9 cellular contexts compared by ENCODE assay signal in the genomic region with DNA sequence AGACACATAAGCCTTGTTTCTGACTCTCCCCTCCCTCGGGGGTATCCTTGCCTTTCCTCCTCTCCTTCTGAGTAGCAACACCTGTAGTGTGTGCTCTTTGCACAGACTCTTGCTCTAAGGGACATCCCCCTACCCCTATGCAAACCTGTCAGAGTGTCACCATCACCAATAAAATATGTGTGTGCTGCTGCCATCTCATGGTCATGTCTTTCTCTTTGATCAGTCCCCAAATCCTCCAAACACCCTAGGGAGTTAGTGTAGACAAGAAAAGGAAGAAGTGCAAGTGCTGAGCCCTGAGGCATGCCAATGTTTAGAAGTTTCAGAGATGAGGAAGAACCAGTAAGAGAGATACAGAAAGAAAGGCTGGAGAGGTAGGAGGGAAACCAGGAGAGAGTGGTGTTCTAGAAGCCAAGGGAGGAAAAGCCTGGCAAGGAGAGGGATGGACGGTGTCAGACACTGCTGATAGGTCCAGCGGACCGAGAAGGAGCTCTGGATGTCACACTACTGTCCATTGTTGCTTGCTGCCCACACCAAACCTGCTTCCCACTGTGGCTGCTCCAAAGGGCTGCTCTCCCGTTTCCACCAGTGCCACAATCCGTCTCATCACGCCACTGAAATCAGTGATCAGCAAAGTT. TPM values are rescaled to one million over a fixed set of nuclear protein-coding genes. Genes with fewer than 3 reads are reported as not detected.
DNase-seq lines count a peak whose midpoint lies in the region; ATAC-seq and TF ChIP-seq lines count a peak whose summit lies in the region.
"Had no signal": no experiment of that assay in that cellular context is flagged by ENCODE, and none has a peak within 500 bp of the region (broad histone marks: within the 10 kb centered on the region; RNA-seq: fewer than 3 reads in every experiment).

No MANE protein-coding gene starts in this region.

- DNase-seq in GM12864 (ENCODE audit: low read depth) (no peak), left cardiac atrium (no peak), globus pallidus (ENCODE audit: low spot score) (no peak), omental fat pad (ENCODE audit: low spot score) (no peak)
- no peak for DNase-seq in stimulated activated naive CD4-positive, alpha-beta T cell (lab: John Stamatoyannopoulos, UW)
- DNase-seq in effector memory CD4-positive, alpha-beta T cell, result no peak

- H3K36me3 ChIP-seq in HEK293 (ENCODE audit: control insufficient read depth in 2 of 2, insufficient read depth in 1 of 2, low read length in 2 of 2) (peaks cover 3 to 12% of the 10 kb centered on the region in 2 experiments; a peak in 2 of 3 replicates), OCI-LY1 (ENCODE audit: insufficient read depth, low read length) (peaks cover 13% of the 10 kb centered on the region; the same call in 1 of the 2 replicates)
- peaks cover 10% of the 10 kb centered on the region for H3K36me3 ChIP-seq in effector memory CD4-positive, alpha-beta T cell (ENCODE audit: control insufficient read depth, insufficient read depth, low read length)

- no peaks in the 10 kb centered on the region for H3K27me3 ChIP-seq in OCI-LY1 (ENCODE audit: insufficient read depth, low read length)
- H3K27me3 ChIP-seq in effector memory CD4-positive, alpha-beta T cell (replicated peaks; ENCODE audit: control insufficient read depth, insufficient read depth, low read length, poor library complexity, severe bottlenecking), result no peaks in the 10 kb centered on the region

- H3K27ac ChIP-seq in HEK293 (ENCODE audit: extremely low read depth, low read depth, low read length), result no peak overlapping the region
- H3K27ac ChIP-seq in OCI-LY1 (ENCODE audit: low read depth, low read length, poor library complexity, severe bottlenecking), result no peak overlapping the region
- no peak overlapping the region for H3K27ac ChIP-seq in effector memory CD4-positive, alpha-beta T cell (ENCODE audit: insufficient read depth, low read length, poor library complexity, severe bottlenecking)
- H3K27ac ChIP-seq: SK-N-MC had no signal

- H3K4me3 ChIP-seq in GM12864 (ENCODE audit: low read depth, low read length) (no peak overlapping the region), HEK293 (ENCODE audit: low read depth, low read length) (no peak overlapping the region), OCI-LY1 (ENCODE audit: low read depth, low read length, poor library complexity, severe bottlenecking) (no peak overlapping the region)
- H3K4me3 ChIP-seq in effector memory CD4-positive, alpha-beta T cell (ENCODE audit: insufficient read depth, low read depth, low read length, poor library complexity, severe bottlenecking), result no peak overlapping the region
- H3K4me3 ChIP-seq: SK-N-MC had no signal

- no peaks in the 10 kb centered on the region for H3K79me2 ChIP-seq in OCI-LY1 (ENCODE audit: insufficient read depth, low read length)

- H3K9ac ChIP-seq in OCI-LY1 (ENCODE audit: low read length), result no peak overlapping the region

- no peaks in the 10 kb centered on the region for H3K9me2 ChIP-seq in OCI-LY1 (ENCODE audit: low read depth, low read length)

- H3K9me3 ChIP-seq in HEK293 (ENCODE audit: control insufficient read depth, insufficient read depth, low read depth, low read length) (no peaks in the 10 kb centered on the region), OCI-LY1 (ENCODE audit: low read length) (no peaks in the 10 kb centered on the region)
- H3K9me3 ChIP-seq in effector memory CD4-positive, alpha-beta T cell (ENCODE audit: control insufficient read depth, low read length), result no peaks in the 10 kb centered on the region

- intact Hi-C loops in left cardiac atrium (cut with DNase I), result loop anchor here in 1 of 2 donors (5.0 kb wide), 1 partner anchor 407 kb away; no protein-coding TSS in a partner anchor

- H2AFZ ChIP-seq in OCI-LY1 (ENCODE audit: low read length), result no peak overlapping the region

- POLR2A ChIA-PET in HEK293 (lab: Yijun Ruan, JAX), result no interaction called here

- peak; percentile 22 for TF ChIP-seq CTCF in GM12864 (IDR thresholded peaks at IDR 0.05; ENCODE audit: low read depth, low read length, missing control alignments)
- TF ChIP-seq CTCF in HEK293 (tag by site-specific recombination; IDR thresholded peaks at IDR 0.05), result 0 out of 2 replicates have a peak, but pooled peaks have one; percentile 13
- TF ChIP-seq CTCF in OCI-LY1 (IDR thresholded peaks at IDR 0.05; ENCODE audit: low read length), result peak; percentile 74
- no peak for TF ChIP-seq CTCF in omental fat pad (IDR thresholded peaks at IDR 0.05)

- ATAC-seq in left cardiac atrium, result peak; percentile 37 to 72
- no peak for ATAC-seq in omental fat pad (ENCODE audit: low FRiP score)

- H4K20me1 ChIP-seq in OCI-LY1 (ENCODE audit: insufficient read depth, low read length), result no peaks in the 10 kb centered on the region

- H3F3A ChIP-seq in OCI-LY1 (ENCODE audit: insufficient read depth, low read length), result no peaks in the 10 kb centered on the region

- CTCF ChIA-PET in HEK293 (lab: Yijun Ruan, JAX), result interaction anchor here (0.6 to 4.4 kb wide), 4 partner anchors 27 to 405 kb away, joined by 3 to 15 read pairs (median 8); no protein-coding TSS in a partner anchor

- H3K4me1 ChIP-seq in HEK293 (ENCODE audit: control insufficient read depth, insufficient read depth, low read length), result no peaks in the 10 kb centered on the region
- peaks cover 5% of the 10 kb centered on the region for H3K4me1 ChIP-seq in OCI-LY1 (ENCODE audit: insufficient read depth, low read length, severe bottlenecking)
- H3K4me1 ChIP-seq in effector memory CD4-positive, alpha-beta T cell (ENCODE audit: control insufficient read depth, insufficient read depth, low read length, poor library complexity, severe bottlenecking), result no peaks in the 10 kb centered on the region

- no peak overlapping the region for H3K4me2 ChIP-seq in OCI-LY1 (ENCODE audit: low read length)

TF ChIP-seq in HEK293, 187 proteins besides CTCF, POLR2A, EP300 and RAD21:
- TF ChIP-seq ZNF654 (tag by site-specific recombination; IDR thresholded peaks at IDR 0.05; ENCODE audit: low read depth), result peak; percentile 44
- TF ChIP-seq, protein P1, sequence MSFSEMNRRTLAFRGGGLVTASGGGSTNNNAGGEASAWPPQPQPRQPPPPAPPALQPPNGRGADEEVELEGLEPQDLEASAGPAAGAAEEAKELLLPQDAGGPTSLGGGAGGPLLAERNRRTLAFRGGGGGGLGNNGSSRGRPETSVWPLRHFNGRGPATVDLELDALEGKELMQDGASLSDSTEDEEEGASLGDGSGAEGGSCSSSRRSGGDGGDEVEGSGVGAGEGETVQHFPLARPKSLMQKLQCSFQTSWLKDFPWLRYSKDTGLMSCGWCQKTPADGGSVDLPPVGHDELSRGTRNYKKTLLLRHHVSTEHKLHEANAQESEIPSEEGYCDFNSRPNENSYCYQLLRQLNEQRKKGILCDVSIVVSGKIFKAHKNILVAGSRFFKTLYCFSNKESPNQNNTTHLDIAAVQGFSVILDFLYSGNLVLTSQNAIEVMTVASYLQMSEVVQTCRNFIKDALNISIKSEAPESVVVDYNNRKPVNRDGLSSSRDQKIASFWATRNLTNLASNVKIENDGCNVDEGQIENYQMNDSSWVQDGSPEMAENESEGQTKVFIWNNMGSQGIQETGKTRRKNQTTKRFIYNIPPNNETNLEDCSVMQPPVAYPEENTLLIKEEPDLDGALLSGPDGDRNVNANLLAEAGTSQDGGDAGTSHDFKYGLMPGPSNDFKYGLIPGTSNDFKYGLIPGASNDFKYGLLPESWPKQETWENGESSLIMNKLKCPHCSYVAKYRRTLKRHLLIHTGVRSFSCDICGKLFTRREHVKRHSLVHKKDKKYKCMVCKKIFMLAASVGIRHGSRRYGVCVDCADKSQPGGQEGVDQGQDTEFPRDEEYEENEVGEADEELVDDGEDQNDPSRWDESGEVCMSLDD (tag by site-specific recombination; IDR thresholded peaks at IDR 0.05), result no peak
- TF ChIP-seq ZNF391 (tag by site-specific recombination; IDR thresholded peaks at IDR 0.05; ENCODE audit: borderline replicate concordance, low read depth), result no peak

RNA-seq across cellular contexts. Expression of a gene that starts 16.4 kb away (rescaled TPM):
- total RNA-seq in left cardiac atrium (10 to 100 TPM in 1 of 2 donors, 1 to 10 TPM in 1; 7.3 to 13.8 TPM), omental fat pad (10 to 100 TPM in 2 of 4 donors, 1 to 10 TPM in 2; 7.9 to 28.1 (median 9.7) TPM)

RNA-seq across cellular contexts. Expression of a gene that starts 16.5 kb away (rescaled TPM):
- total RNA-seq in left cardiac atrium (1 to 10 TPM; 6.8 to 7.2 TPM), omental fat pad (1 to 10 TPM; 2.3 to 8.0 (median 3.1) TPM)

RNA-seq across cellular contexts. Expression of a gene that starts 22.6 kb away (rescaled TPM):
- total RNA-seq in left cardiac atrium, result 100 to 1,000 TPM in 1 of 2 donors, 10 to 100 TPM in 1; 50.1 to 229 TPM
- 1 to 10 TPM in 1 of 4 donors, under 1 TPM in 2, not detected in 1; 0.46 to 1.1 (median 0.72) TPM for total RNA-seq in omental fat pad

Comparison
In these comparisons a context has a peak if more than half of its experiments do, and no peak if none do; other contexts are left out.
1. CTCF ChIP-seq: peak in GM12864 (single experiment), HEK293 (single experiment) and OCI-LY1 (single experiment); none in omental fat pad (0 of 3).
2. RNA of a gene that starts 22.6 kb away (total RNA-seq): 50.1 to 229 TPM in left cardiac atrium; 0.46 to 1.1 TPM in omental fat pad; every median in the first group is over 10 times any median in the second.